In genomic region chr1:222991177-222991576, GRCh38 we compare ENCODE assay signal across 5 cellular contexts.
"Had no signal": no experiment of that assay in that cellular context is flagged by ENCODE, and none has a peak within 500 bp of the region (broad histone marks: within the 10 kb centered on the region; RNA-seq: fewer than 3 reads in every experiment).

No MANE protein-coding gene starts in this region.

- H3K4me3 ChIP-seq: GM23248, HAP-1 had no signal

- DNase-seq: GM23248, GOT3, H7, IMR-90 had no signal

- H2AFZ ChIP-seq: GM23248 had no signal

- H3K36me3 ChIP-seq: HAP-1 had no signal

- H3K27ac ChIP-seq: GM23248 had no signal

- H3K9ac ChIP-seq: GM23248 had no signal

- H3K9me3 ChIP-seq: HAP-1 had no signal
